ENCODE assay signal across 17 cellular contexts in genomic region chr2:196468394-196468793, GRCh38.
DNase-seq lines count a peak whose midpoint lies in the region; ATAC-seq, FAIRE-seq and TF ChIP-seq lines count a peak whose summit lies in the region.
"Had no signal": no experiment of that assay in that cellular context is flagged by ENCODE, and none has a peak within 500 bp of the region (broad histone marks: within the 10 kb centered on the region; RNA-seq: fewer than 3 reads in every experiment).

No MANE protein-coding gene starts in this region.

- TF ChIP-seq CTCF in RWPE1 (conservative IDR thresholded peaks at IDR 0.05; ENCODE audit: low read depth): no peak

- no peak overlapping the region for H3K27ac ChIP-seq in RWPE1
- H3K27ac ChIP-seq: BLaER1 treated with 17β-estradiol and CSF1 and Interleukin-3, amounts not matched to agents 10 nM and 100 nM; breast epithelium; HL-60; skin epidermis had no signal

- CTCF ChIA-PET in RWPE1 (lab: Yijun Ruan, JAX): interaction anchor here (0.6 kb wide), 2 partner anchors 66 to 368 kb away, joined by 3 to 4 read pairs; no protein-coding TSS in a partner anchor

- POLR2A ChIA-PET in RWPE1 (lab: Yijun Ruan, JAX; ENCODE audit: low non-redundant PET): no interaction called here

- ATAC-seq in GM19351 (IDR thresholded peaks at IDR 0.05; ENCODE audit: unreplicated experiment): no peak
- ATAC-seq: left lobe of liver; naive thymus-derived CD4-positive, alpha-beta T cell; Right ventricle myocardium inferior had no signal

- FAIRE-seq in H54 (lab: Jason Lieb, UNC) (peak; percentile 11), RCC 7860 (lab: Jason Lieb, UNC) (peak; percentile 87)

- DNase-seq in DMS79 (lab: John Stamatoyannopoulos, UW) (peak; percentile 89), H54 (ENCODE audit: insufficient read length, low spot score) (no peak), RCC 7860 (ENCODE audit: low spot score) (peak; percentile 44), kidney tubule cell (ENCODE audit: low spot score) (peak; percentile 40), GM19240 (ENCODE audit: insufficient read length, low spot score) (no peak), NCI-H774 (lab: John Stamatoyannopoulos, UW) (no peak), RWPE1 (ENCODE audit: low spot score) (no peak)
- DNase-seq: activated CD4-positive, alpha-beta memory T cell treated with anti-CD3 and anti-CD28 coated beads, Interleukin-2, amount 10 ng/mL, durations not matched to agents 7 days and 5 days; GF-D8; naive thymus-derived CD4-positive, alpha-beta T cell had no signal

- no peak for TF ChIP-seq POLR2A in H54 (IDR thresholded peaks at IDR 0.05; ENCODE audit: low read depth, low read length)

Comparison
In these comparisons a context has a peak if more than half of its experiments do, and no peak if none do; other contexts are left out.
1. DNase-seq: peak in DMS79 (single experiment), RCC 7860 (single experiment) and kidney tubule cell (single experiment); none in H54 (single experiment), GM19240 (single experiment), NCI-H774 (single experiment) and RWPE1 (single experiment).